In genomic region chr3:72102057-72102711, GRCh38 we compare ENCODE assay signal across 8 cellular contexts.
A peak's percentile ranks its signal among the peaks of the same experiment; 100 is the strongest.
DNase-seq lines count a peak whose midpoint lies in the region; ATAC-seq and TF ChIP-seq lines count a peak whose summit lies in the region.

No MANE protein-coding gene starts in this region.

- peak; percentile 67 for ATAC-seq in Right ventricle myocardium superior (ENCODE audit: poor library complexity)
- ATAC-seq in HG03064 (IDR thresholded peaks at IDR 0.05; ENCODE audit: low read depth, unreplicated experiment): peak; percentile 64
- peak; percentile 23 for ATAC-seq in aorta (ENCODE audit: low FRiP score)

- H3K4me3 ChIP-seq in right atrium auricular region: no peak overlapping the region
- no peak overlapping the region for H3K4me3 ChIP-seq in aorta (ENCODE audit: low read length in 2 of 2)

- intact Hi-C loops in Right ventricle myocardium superior (cut with DNase I): no loop called here
- intact Hi-C loops in aorta (cut with DNase I): no loop called here

- H3K27ac ChIP-seq in right atrium auricular region: no peak overlapping the region
- H3K27ac ChIP-seq in aorta (ENCODE audit: low read depth in 1 of 2, low read length in 2 of 2): no peak overlapping the region

- no peaks in the 10 kb centered on the region for H3K36me3 ChIP-seq in right atrium auricular region
- no peaks in the 10 kb centered on the region for H3K36me3 ChIP-seq in aorta (ENCODE audit: control insufficient read depth in 1 of 2, insufficient read depth in 2 of 2, low read length in 1 of 2)

- H3K9me3 ChIP-seq in right atrium auricular region: no peaks in the 10 kb centered on the region
- no peaks in the 10 kb centered on the region for H3K9me3 ChIP-seq in aorta (ENCODE audit: control insufficient read depth, low read length)

- 90 to 94% methylated on average over 6 of the region's 6 CpGs for WGBS in aorta, 2 donors

- DNase-seq in Right ventricle myocardium superior: no peak
- no peak for DNase-seq in right atrium auricular region (ENCODE audit: low spot score)
- peak; percentile 95 for DNase-seq in SKM-1 (lab: John Stamatoyannopoulos, UW; ENCODE audit: unreplicated experiment)
- no peak for DNase-seq in aorta
- no peak for DNase-seq in foreskin melanocyte
- no peak for DNase-seq in NCI-H1092 (lab: John Stamatoyannopoulos, UW)
- no peak for DNase-seq in ecto neural progenitor cell (ENCODE audit: low spot score)

- no peak for TF ChIP-seq CTCF in right atrium auricular region (IDR thresholded peaks at IDR 0.05)

- H3K4me1 ChIP-seq in right atrium auricular region (peaks cover 0 to 21% of the 10 kb centered on the region in 2 donors), aorta (ENCODE audit: control insufficient read depth in 1 of 2, insufficient read depth in 2 of 2, low read length in 2 of 2) (no peaks in the 10 kb centered on the region)

- no peaks in the 10 kb centered on the region for H3K27me3 ChIP-seq in right atrium auricular region
- no peaks in the 10 kb centered on the region for H3K27me3 ChIP-seq in aorta (ENCODE audit: control insufficient read depth in 1 of 2, insufficient read depth in 2 of 2, low read length in 1 of 2)
